In the genomic region with DNA sequence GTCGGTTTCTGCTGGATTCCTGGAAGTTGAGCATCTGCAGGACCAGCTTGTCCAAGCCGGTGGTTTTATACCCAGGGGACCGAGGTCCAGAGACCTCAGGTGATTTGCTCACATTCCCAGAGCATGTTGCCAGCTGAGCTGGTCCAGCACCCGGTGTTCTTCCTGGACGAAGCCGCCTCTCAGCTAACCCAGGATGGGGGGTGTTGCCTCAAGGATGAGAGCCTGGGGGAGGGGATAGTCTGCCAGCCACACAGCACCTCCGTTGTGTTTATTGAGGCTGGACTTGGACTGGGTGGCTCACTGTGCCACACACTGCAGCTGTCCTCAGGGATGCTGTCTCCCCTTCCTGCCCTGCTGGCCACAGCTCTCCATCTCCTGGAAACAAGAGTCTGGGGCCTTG, we compare ENCODE assay signal across 9 cellular contexts. TPM values are rescaled to one million over a fixed set of nuclear protein-coding genes. Genes with fewer than 3 reads are reported as not detected.
DNase-seq lines count a peak whose midpoint lies in the region; ATAC-seq and TF ChIP-seq lines count a peak whose summit lies in the region.
"Had no signal": no experiment of that assay in that cellular context is flagged by ENCODE, and none has a peak within 500 bp of the region (broad histone marks: within the 10 kb centered on the region; RNA-seq: fewer than 3 reads in every experiment).

No MANE protein-coding gene starts in this region.

- peak overlapping the region; percentile 79 for H3K4me3 Mint-ChIP-seq in T-helper 1 cell treated with Interleukin-12 subunit alpha and Interleukin-12 subunit beta and Interleukin-4 antibody, amounts not matched to agents 30 μg/mL and 1 μg/mL, for 36 hours
- H3K4me3 Mint-ChIP-seq in osteocyte (ENCODE audit: unreplicated experiment) = peak overlapping the region; percentile 74

- H3K27ac Mint-ChIP-seq in T-helper 1 cell treated with Interleukin-12 subunit alpha and Interleukin-12 subunit beta and Interleukin-4 antibody, amounts not matched to agents 30 μg/mL and 1 μg/mL, for 36 hours = no peak overlapping the region
- no peak overlapping the region for H3K27ac Mint-ChIP-seq in osteocyte (ENCODE audit: unreplicated experiment)

- no peaks in the 10 kb centered on the region for H3K27me3 ChIP-seq in MG63
- no peaks in the 10 kb centered on the region for H3K27me3 ChIP-seq in colonic mucosa

- H3K36me3 ChIP-seq in MG63 (peaks cover 9% of the 10 kb centered on the region; the same call in 1 of the 2 replicates), colonic mucosa (no peaks in the 10 kb centered on the region)

- intact Hi-C loops in colonic mucosa (cut with DNase I) = no loop called here

- peaks cover 22% of the 10 kb centered on the region for H3K4me1 Mint-ChIP-seq in T-helper 1 cell treated with Interleukin-12 subunit alpha and Interleukin-12 subunit beta and Interleukin-4 antibody, amounts not matched to agents 30 μg/mL and 1 μg/mL, for 36 hours (ENCODE audit: low read depth)
- H3K4me1 Mint-ChIP-seq in osteocyte (ENCODE audit: unreplicated experiment) = peaks cover 21% of the 10 kb centered on the region

- H3K27ac ChIP-seq in colonic mucosa = no peak overlapping the region

- H3K27me3 Mint-ChIP-seq in T-helper 1 cell treated with Interleukin-12 subunit alpha and Interleukin-12 subunit beta and Interleukin-4 antibody, amounts not matched to agents 30 μg/mL and 1 μg/mL, for 36 hours (ENCODE audit: low read depth) = no peaks in the 10 kb centered on the region
- H3K27me3 Mint-ChIP-seq in osteocyte (ENCODE audit: unreplicated experiment) = no peaks in the 10 kb centered on the region

- H3K9me3 Mint-ChIP-seq in T-helper 1 cell treated with Interleukin-12 subunit alpha and Interleukin-12 subunit beta and Interleukin-4 antibody, amounts not matched to agents 30 μg/mL and 1 μg/mL, for 36 hours = no peaks in the 10 kb centered on the region
- no peaks in the 10 kb centered on the region for H3K9me3 Mint-ChIP-seq in osteocyte (ENCODE audit: unreplicated experiment)

- H3K36me3 Mint-ChIP-seq in T-helper 1 cell treated with Interleukin-12 subunit alpha and Interleukin-12 subunit beta and Interleukin-4 antibody, amounts not matched to agents 30 μg/mL and 1 μg/mL, for 36 hours (ENCODE audit: low read depth) = no peaks in the 10 kb centered on the region
- no peaks in the 10 kb centered on the region for H3K36me3 Mint-ChIP-seq in osteocyte (ENCODE audit: unreplicated experiment)

- no peak for ATAC-seq in GM19455 (IDR thresholded peaks at IDR 0.05; ENCODE audit: unreplicated experiment)

- H3K9ac ChIP-seq in colonic mucosa (ENCODE audit: low read depth in 2 of 2, low read length in 2 of 2) = peak overlapping the region; percentile 30 to 79

- no peak for DNase-seq in T-helper 1 cell
- DNase-seq in MG63 = no peak
- no peak for DNase-seq in colonic mucosa
- no peak for DNase-seq in osteocyte (ENCODE audit: extremely low spot score, unreplicated experiment)
- no peak for DNase-seq in NOMO-1 (lab: John Stamatoyannopoulos, UW; ENCODE audit: unreplicated experiment in 2 of 2)
- no peak for DNase-seq in NCI-H748 (lab: John Stamatoyannopoulos, UW; ENCODE audit: unreplicated experiment)
- DNase-seq: SIG-M5 had no signal

- H3K9me3 ChIP-seq in MG63 = no peaks in the 10 kb centered on the region
- no peaks in the 10 kb centered on the region for H3K9me3 ChIP-seq in colonic mucosa

- no peak for TF ChIP-seq CTCF in colonic mucosa (IDR thresholded peaks at IDR 0.05)
- TF ChIP-seq CTCF in osteocyte (IDR thresholded peaks at IDR 0.05) = no peak

- H3K4me3 ChIP-seq in MG63 (peak overlapping the region; percentile 74), colonic mucosa (no peak overlapping the region)

- H3K4me1 ChIP-seq in colonic mucosa = no peaks in the 10 kb centered on the region

RNA-seq across cellular contexts. Expression of gene TMEM201, which starts 1.5 kb away (rescaled TPM):
- 5.7 and 8.8 TPM in 2 replicates for total RNA-seq in MG63 (2014; rRNA removed; shearing (Covaris generic); ENCODE audit: low replicate concordance)
- total RNA-seq in colonic mucosa (10 to 100 TPM in 1 of 2 donors, 1 to 10 TPM in 1; 5.1 to 18.1 TPM), osteocyte (17.3 and 17.9 TPM in 2 replicates)

RNA-seq across cellular contexts. Expression of gene SLC25A33, which starts 50.9 kb away (rescaled TPM):
- 16.6 and 23.9 TPM in 2 replicates for total RNA-seq in MG63 (2014; rRNA removed; shearing (Covaris generic); ENCODE audit: low replicate concordance)
- total RNA-seq in colonic mucosa = 1 to 10 TPM; 5.0 to 8.4 TPM
- 6.9 and 7.0 TPM in 2 replicates for total RNA-seq in osteocyte
